In the genomic region with DNA sequence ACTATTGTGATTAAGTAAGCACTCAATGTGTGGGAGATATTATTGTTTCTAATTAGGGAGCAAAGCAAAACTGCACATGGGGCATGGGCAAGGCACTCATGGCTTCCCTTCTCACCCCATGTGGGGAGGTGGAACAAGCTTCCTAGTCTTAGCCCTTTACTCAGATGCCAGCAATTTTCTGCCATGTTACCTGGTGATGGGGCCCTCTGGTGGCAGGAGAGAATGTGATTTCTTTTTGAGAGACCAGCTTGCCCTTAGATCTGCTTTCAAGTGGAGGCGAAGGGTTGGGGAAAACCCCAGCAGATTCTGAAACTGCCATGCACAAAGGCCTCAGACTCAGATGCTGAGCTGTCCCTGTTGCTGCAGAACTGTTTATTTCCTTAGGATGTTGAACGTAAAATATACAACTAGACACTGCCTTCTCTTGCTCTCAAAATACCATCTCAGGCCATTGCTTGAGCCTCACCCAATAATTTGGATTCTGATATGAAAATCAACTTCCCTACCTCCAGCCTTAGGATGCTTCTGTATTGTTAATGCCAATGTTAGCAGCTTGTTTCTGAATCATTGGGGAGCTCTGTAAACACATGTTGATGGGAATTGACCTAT, we compare ENCODE assay signal across 8 cellular contexts.
DNase-seq lines count a peak whose midpoint lies in the region; ATAC-seq and TF ChIP-seq lines count a peak whose summit lies in the region.

No MANE protein-coding gene starts in this region.

- no peaks in the 10 kb centered on the region for H3K4me1 ChIP-seq in effector memory CD4-positive, alpha-beta T cell (ENCODE audit: control insufficient read depth, insufficient read depth, low read length, poor library complexity, severe bottlenecking)
- H3K4me1 ChIP-seq in upper lobe of right lung, result peaks cover 6% of the 10 kb centered on the region

- DNase-seq in AG09319 (ENCODE audit: extremely low read depth, low read depth) (no peak), NCI-H2171 (lab: John Stamatoyannopoulos, UW) (peak; percentile 23), nephron progenitor cell (peak; percentile 42), upper lobe of right lung (no peak)
- DNase-seq in activated CD4-positive, alpha-beta T cell treated with anti-CD3 and anti-CD28 coated beads for 48 hours, result peak; percentile 83
- peak; percentile 43 to 54 (median 51) for DNase-seq in effector memory CD4-positive, alpha-beta T cell

- no peaks in the 10 kb centered on the region for H3K36me3 Mint-ChIP-seq in nephron progenitor cell (ENCODE audit: low read depth)

- no peaks in the 10 kb centered on the region for H3K9me3 Mint-ChIP-seq in nephron progenitor cell

- ATAC-seq in GM18519 (IDR thresholded peaks at IDR 0.05; ENCODE audit: low FRiP score, unreplicated experiment) (peak; percentile 98), HG02973 (IDR thresholded peaks at IDR 0.05; ENCODE audit: unreplicated experiment) (peak; percentile 99), upper lobe of right lung (peak; percentile 91)

- no peak overlapping the region for H3K4me3 ChIP-seq in effector memory CD4-positive, alpha-beta T cell (ENCODE audit: insufficient read depth, low read depth, low read length, poor library complexity, severe bottlenecking)
- no peak overlapping the region for H3K4me3 ChIP-seq in upper lobe of right lung

- no peaks in the 10 kb centered on the region for H3K4me1 Mint-ChIP-seq in nephron progenitor cell

- intact Hi-C loops in upper lobe of right lung (cut with DNase I), result no loop called here

- H3K27ac ChIP-seq in effector memory CD4-positive, alpha-beta T cell (ENCODE audit: insufficient read depth, low read length, poor library complexity, severe bottlenecking), result peak overlapping the region; percentile 0
- H3K27ac ChIP-seq in upper lobe of right lung, result no peak overlapping the region

- no peaks in the 10 kb centered on the region for H3K27me3 Mint-ChIP-seq in nephron progenitor cell (ENCODE audit: low read depth, poor library complexity)

- TF ChIP-seq CTCF in AG09319 (IDR thresholded peaks at IDR 0.05; ENCODE audit: low read depth, low read length), result peak; percentile 32
- peak; percentile 50 for TF ChIP-seq CTCF in nephron progenitor cell (IDR thresholded peaks at IDR 0.05)
- TF ChIP-seq CTCF in upper lobe of right lung (IDR thresholded peaks at IDR 0.05), result peak; percentile 52

- no peaks in the 10 kb centered on the region for H3K27me3 ChIP-seq in effector memory CD4-positive, alpha-beta T cell (replicated peaks; ENCODE audit: control insufficient read depth, insufficient read depth, low read length, poor library complexity, severe bottlenecking)
- no peaks in the 10 kb centered on the region for H3K27me3 ChIP-seq in upper lobe of right lung

- H3K36me3 ChIP-seq in effector memory CD4-positive, alpha-beta T cell (ENCODE audit: control insufficient read depth, insufficient read depth, low read length), result no peaks in the 10 kb centered on the region
- H3K36me3 ChIP-seq in upper lobe of right lung, result no peaks in the 10 kb centered on the region

- no peak overlapping the region for H3K4me3 Mint-ChIP-seq in nephron progenitor cell

- no peak overlapping the region for H3K27ac Mint-ChIP-seq in nephron progenitor cell

- H3K9me3 ChIP-seq in effector memory CD4-positive, alpha-beta T cell (ENCODE audit: control insufficient read depth, low read length), result no peaks in the 10 kb centered on the region
- no peaks in the 10 kb centered on the region for H3K9me3 ChIP-seq in upper lobe of right lung

Comparison
In these comparisons a context has a peak if more than half of its experiments do, and no peak if none do; other contexts are left out.
1. DNase-seq: peak in NCI-H2171 (single experiment), activated CD4-positive, alpha-beta T cell treated with anti-CD3 and anti-CD28 coated beads for 48 hours (single experiment), effector memory CD4-positive, alpha-beta T cell (3 of 3) and nephron progenitor cell (single experiment); none in AG09319 (single experiment) and upper lobe of right lung (single experiment).
2. Peak in every context shown above with its lines, with median percentiles within 50 percentile points of each other: CTCF ChIP-seq and ATAC-seq.